ENCODE assay signal across 9 cellular contexts in the genomic region with DNA sequence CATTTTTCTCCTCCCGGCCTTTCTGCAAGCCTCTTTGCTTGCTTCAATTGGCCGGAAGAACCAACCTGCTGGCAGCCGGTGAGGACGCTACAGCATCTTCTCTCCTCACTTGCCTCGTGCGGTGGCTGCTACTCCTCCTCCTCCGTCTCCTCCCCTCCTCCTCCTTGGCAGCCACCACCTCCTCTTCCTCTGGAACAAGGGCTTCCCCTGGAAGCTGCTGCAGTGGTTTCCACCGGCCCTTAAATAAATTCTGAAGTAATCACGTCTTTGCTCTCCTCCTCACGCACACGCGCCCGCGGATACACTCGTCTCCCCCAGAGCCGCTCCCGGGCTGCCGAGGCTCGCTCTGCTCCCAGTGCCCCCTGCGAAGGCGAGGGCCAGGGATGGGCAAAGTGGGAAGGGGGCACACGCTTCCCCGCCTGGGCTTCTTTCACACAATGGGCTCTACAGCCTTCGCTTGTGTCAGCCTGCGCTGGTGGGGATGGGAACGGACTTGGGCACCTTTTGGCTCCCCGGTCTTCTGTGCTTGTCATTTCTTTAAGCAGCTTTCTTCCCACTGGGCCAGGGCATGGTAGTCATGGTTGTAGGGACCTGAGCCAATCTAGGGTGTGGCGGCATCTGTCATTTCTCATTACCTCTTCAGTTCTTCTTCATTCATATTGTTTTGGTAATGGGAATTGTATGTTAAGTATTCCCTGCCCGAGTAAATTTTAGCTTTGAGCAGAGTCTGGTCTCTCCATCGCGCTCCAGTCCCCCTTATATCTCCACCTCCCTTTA. TPM values are rescaled to one million over a fixed set of nuclear protein-coding genes. Genes with fewer than 3 reads are reported as not detected.
DNase-seq lines count a peak whose midpoint lies in the region; ATAC-seq and TF ChIP-seq lines count a peak whose summit lies in the region.
"Had no signal": no experiment of that assay in that cellular context is flagged by ENCODE, and none has a peak within 500 bp of the region (broad histone marks: within the 10 kb centered on the region; RNA-seq: fewer than 3 reads in every experiment).

TSS of gene PPFIA2 (minus strand) at position 136 of the 777 bp plus-strand sequence.

- TF ChIP-seq CTCF in Panc1 (IDR thresholded peaks at IDR 0.05) = no peak

- H3K27ac ChIP-seq in Panc1 (ENCODE audit: low read length) (no peak within 1 kb of the TSS), cingulate gyrus (ENCODE audit: low read depth, low read length) (peak within 1 kb of the TSS; percentile 51), layer of hippocampus (ENCODE audit: low read depth, low read length) (peak within 1 kb of the TSS; percentile 3)

- peak; percentile 25 for DNase-seq in activated CD4-positive, alpha-beta T cell treated with anti-CD3 and anti-CD28 coated beads for 48 hours
- no peak for DNase-seq in activated CD4-positive, alpha-beta T cell treated with anti-CD3 and anti-CD28 coated beads, Interleukin-2, amount 50 U/mL, for 4 hours
- no peak for DNase-seq in Panc1 (ENCODE audit: low read depth, low spot score)
- DNase-seq in stimulated activated CD8-positive, alpha-beta memory T cell treated with anti-CD3 and anti-CD28 coated beads, Interleukin-4, amount 100 ng/mL, for 48 hours = peak; percentile 24
- DNase-seq: activated B cell treated with CpG ODN at 0.5 μM for 24 hours had no signal

- POLR2A ChIA-PET in Panc1 (lab: Charles Lee) = no interaction called here

- ATAC-seq in Panc1 (peak; percentile 77), GM18502 (IDR thresholded peaks at IDR 0.05; ENCODE audit: poor library complexity, unreplicated experiment) (no peak), HG02970 (IDR thresholded peaks at IDR 0.05; ENCODE audit: low FRiP score, unreplicated experiment) (no peak)

- in situ Hi-C loops in Panc1 (cut with HindIII; ENCODE audit: low pct_unique_long_range_greater_than_20kb, low sequenced_read_pairs) = no loop called here

- intact Hi-C loops in Panc1 (cut with micrococcal nuclease; ENCODE audit: unreplicated experiment) = no loop called here

- H3K4me3 ChIP-seq in Panc1 (ENCODE audit: low read depth in 2 of 2, low read length in 2 of 2) = peak within 1 kb of the TSS; percentile 35 to 56

- CTCF ChIA-PET in Panc1 (lab: Charles Lee) = no interaction called here

- no TSS peak for BruUV-seq in Panc1 (replicated peaks; lab: Mats Ljungman, UMichigan)

- H3K36me3 ChIP-seq in Panc1 (ENCODE audit: control insufficient read depth, insufficient read depth, low read length) = no peaks in the 10 kb centered on the region

- peaks cover 19% of the 10 kb centered on the region for H3K27me3 ChIP-seq in Panc1 (ENCODE audit: control insufficient read depth, insufficient read depth, low read length)
- H3K27me3 ChIP-seq in layer of hippocampus (ENCODE audit: control insufficient read depth, insufficient read depth, low read length) = no peaks in the 10 kb centered on the region

- H3K9me3 ChIP-seq in Panc1 (ENCODE audit: control insufficient read depth, insufficient read depth, low read depth, low read length) = no peaks in the 10 kb centered on the region

- no peaks in the 10 kb centered on the region for H3K4me1 ChIP-seq in Panc1 (ENCODE audit: control insufficient read depth, insufficient read depth, low read length)

RNA-seq across cellular contexts. Expression of gene PPFIA2, which starts in this region (rescaled TPM):
- total RNA-seq in Panc1 (2021; ENCODE audit: unreplicated experiment) = not detected
- not detected for polyA plus RNA-seq in Panc1 (2012; ENCODE audit: insufficient read length)
- total RNA-seq: activated B cell treated with CpG ODN at 0.5 μM for 24 hours had no signal

Comparison
In these comparisons a context has a peak if more than half of its experiments do, and no peak if none do; other contexts are left out.
1. DNase-seq: peak in activated CD4-positive, alpha-beta T cell treated with anti-CD3 and anti-CD28 coated beads for 48 hours (single experiment) and stimulated activated CD8-positive, alpha-beta memory T cell treated with anti-CD3 and anti-CD28 coated beads, Interleukin-4, amount 100 ng/mL, for 48 hours (single experiment); none in activated CD4-positive, alpha-beta T cell treated with anti-CD3 and anti-CD28 coated beads, Interleukin-2, amount 50 U/mL, for 4 hours (0 of 2) and Panc1 (single experiment).
2. Peak in ATAC-seq and H3K4me3 ChIP-seq in Panc1; RNA of the gene not detected or under 1 TPM.